In genomic region chr15:60720493-60721231, GRCh38 we compare ENCODE assay signal across 10 cellular contexts.
DNase-seq lines count a peak whose midpoint lies in the region; ATAC-seq and TF ChIP-seq lines count a peak whose summit lies in the region.
"Had no signal": no experiment of that assay in that cellular context is flagged by ENCODE, and none has a peak within 500 bp of the region (broad histone marks: within the 10 kb centered on the region; RNA-seq: fewer than 3 reads in every experiment).

No MANE protein-coding gene starts in this region.

- no peak overlapping the region for H3K4me3 ChIP-seq in mucosa of descending colon
- H3K4me3 ChIP-seq in neuronal stem cell (ENCODE audit: low read length in 2 of 2): no peak overlapping the region

- H3K36me3 ChIP-seq in mucosa of descending colon (ENCODE audit: low read depth) (no peaks in the 10 kb centered on the region), neuronal stem cell (replicated peaks in 1 of 2; ENCODE audit: control insufficient read depth in 2 of 2, insufficient read depth in 2 of 2, low read length in 2 of 2) (no peaks in the 10 kb centered on the region)

- no peak overlapping the region for H2BK5ac ChIP-seq in neuronal stem cell (ENCODE audit: low read length)

- no peak overlapping the region for H2BK12ac ChIP-seq in neuronal stem cell (ENCODE audit: low read length)

- TF ChIP-seq CTCF in C4-2B (conservative IDR thresholded peaks at IDR 0.05) (no peak), mucosa of descending colon (IDR thresholded peaks at IDR 0.05) (no peak)

- H3K4ac ChIP-seq in neuronal stem cell (ENCODE audit: low read length): no peak overlapping the region

- H2BK120ac ChIP-seq in neuronal stem cell (ENCODE audit: low read depth, low read length): no peak overlapping the region

- no peak overlapping the region for H2BK15ac ChIP-seq in neuronal stem cell (ENCODE audit: low read length)

- DNase-seq in activated CD4-positive, alpha-beta T cell treated with anti-CD3 and anti-CD28 coated beads, Interleukin-2, amount 50 U/mL, for 24 hours (ENCODE audit: low read depth in 1 of 2, low spot score in 1 of 2): peak; percentile 32 to 75
- DNase-seq in mucosa of descending colon (no peak), NCI-H1436 (lab: John Stamatoyannopoulos, UW) (no peak), HT-29 (ENCODE audit: low spot score) (no peak), neuronal stem cell (ENCODE audit: low spot score) (no peak)
- DNase-seq: nucleus accumbens, RPMI8226 had no signal

- no peak overlapping the region for H3K14ac ChIP-seq in neuronal stem cell (ENCODE audit: low read length)

- no peak overlapping the region for H3K23ac ChIP-seq in neuronal stem cell (ENCODE audit: low read depth, low read length, poor library complexity)

- no peaks in the 10 kb centered on the region for H3K79me1 ChIP-seq in neuronal stem cell (ENCODE audit: low read depth, low read length)

- H3K27ac ChIP-seq in C4-2B (peak overlapping the region; percentile 51; the same call in 1 of the 2 replicates), neuronal stem cell (replicated peaks; ENCODE audit: low read length) (no peak overlapping the region)

- no peak overlapping the region for H3K9ac ChIP-seq in neuronal stem cell (ENCODE audit: low read depth, low read length, poor library complexity)

- H2AK5ac ChIP-seq in neuronal stem cell (ENCODE audit: low read depth, low read length): no peak overlapping the region

- ATAC-seq in HG02610 (IDR thresholded peaks at IDR 0.05; ENCODE audit: unreplicated experiment) (peak; percentile 82), mucosa of descending colon (peak; percentile 64), GM19324 (IDR thresholded peaks at IDR 0.05; ENCODE audit: low FRiP score, unreplicated experiment) (no peak)

- WGBS in neuronal stem cell (ENCODE audit: extremely low coverage in 2 of 2, insufficient read length in 2 of 2, insufficient replicate concordance in 1 of 2), 2 donors: no CpG with 5 or more reads among the region's 17 CpGs

- H3K27me3 ChIP-seq in neuronal stem cell (ENCODE audit: control insufficient read depth in 3 of 3, insufficient read depth in 3 of 3, low read depth in 1 of 3, low read length in 3 of 3): peaks cover 0 to 18% (median 0%) of the 10 kb centered on the region in 3 experiments

- no peak overlapping the region for H3K18ac ChIP-seq in neuronal stem cell (ENCODE audit: low read length)

- H3K4me1 ChIP-seq in mucosa of descending colon (ENCODE audit: low read depth) (no peaks in the 10 kb centered on the region), neuronal stem cell (ENCODE audit: control insufficient read depth in 2 of 2, insufficient read depth in 1 of 2, low read depth in 1 of 2, low read length in 2 of 2) (peaks cover 2 to 3% of the 10 kb centered on the region in 2 donors)

- H4K91ac ChIP-seq in neuronal stem cell (ENCODE audit: low read depth, low read length, poor library complexity): no peak overlapping the region

- H2AFZ ChIP-seq in neuronal stem cell (ENCODE audit: low read length): no peak overlapping the region

- H3K4me2 ChIP-seq in neuronal stem cell (ENCODE audit: insufficient read depth, low read length, poor library complexity, severe bottlenecking): no peak overlapping the region

- intact Hi-C loops in mucosa of descending colon (cut with DNase I, micrococcal nuclease): no loop called here

- H3K9me3 ChIP-seq in mucosa of descending colon: no peaks in the 10 kb centered on the region
- no peaks in the 10 kb centered on the region for H3K9me3 ChIP-seq in neuronal stem cell (replicated peaks in 1 of 2; ENCODE audit: control insufficient read depth in 2 of 2, insufficient read depth in 1 of 2, low read depth in 1 of 2, low read length in 2 of 2)

- H4K8ac ChIP-seq in neuronal stem cell (ENCODE audit: low read depth, low read length): no peak overlapping the region

Comparison
In these comparisons a context has a peak if more than half of its experiments do, and no peak if none do; other contexts are left out.
1. DNase-seq: peak in activated CD4-positive, alpha-beta T cell treated with anti-CD3 and anti-CD28 coated beads, Interleukin-2, amount 50 U/mL, for 24 hours (2 of 2); none in mucosa of descending colon (0 of 3), NCI-H1436 (single experiment), HT-29 (single experiment) and neuronal stem cell (single experiment).